In the genomic region with DNA sequence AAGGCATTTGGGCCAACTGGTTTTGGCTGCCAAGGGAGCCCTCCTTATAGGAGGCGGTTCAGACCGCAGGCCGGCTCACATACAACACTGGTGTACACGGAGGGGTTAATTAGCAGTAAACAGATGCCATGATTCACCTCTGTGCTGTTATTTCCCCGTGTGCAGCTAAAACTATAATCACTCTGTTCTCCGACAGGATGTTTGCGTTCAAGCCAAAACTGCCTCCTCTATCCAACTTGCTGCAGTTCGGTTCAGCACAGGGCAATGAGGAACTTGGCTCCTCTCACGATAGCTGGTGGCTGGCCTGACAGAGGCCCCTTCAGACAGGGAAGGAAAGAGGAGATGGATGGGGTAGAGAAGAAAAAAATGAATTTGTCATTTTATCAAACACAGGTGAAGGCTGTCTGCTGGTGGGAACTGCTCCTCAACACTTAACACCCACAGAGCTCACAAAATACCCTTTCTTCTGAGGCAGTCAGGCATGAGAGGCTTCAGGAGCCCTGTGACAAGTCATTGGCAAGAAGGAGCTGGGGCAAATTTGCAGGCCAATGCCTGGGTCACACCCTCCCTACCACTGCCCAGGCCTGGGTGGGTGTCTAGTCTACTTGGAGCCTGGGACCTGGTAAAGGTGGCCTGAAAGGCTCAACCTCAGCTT, we compare ENCODE assay signal across 12 cellular contexts. TPM values are rescaled to one million over a fixed set of nuclear protein-coding genes. Genes with fewer than 3 reads are reported as not detected.
DNase-seq lines count a peak whose midpoint lies in the region; ATAC-seq and TF ChIP-seq lines count a peak whose summit lies in the region.
"Had no signal": no experiment of that assay in that cellular context is flagged by ENCODE, and none has a peak within 500 bp of the region (broad histone marks: within the 10 kb centered on the region; RNA-seq: fewer than 3 reads in every experiment).

No MANE protein-coding gene starts in this region.

- peak overlapping the region; percentile 1 to 49 (median 28) for H3K27ac ChIP-seq in transverse colon

- 18 to 42% methylated on average over 4 to 9 of the region's 9 CpGs for WGBS in transverse colon (ENCODE audit: low coverage in 1 of 2), 2 donors

- peak; percentile 28 for DNase-seq in NCI-H510A treated with DMSO at 0.1 percent for 48 hours (lab: John Stamatoyannopoulos, UW)
- no peak for DNase-seq in NCI-H510A (lab: John Stamatoyannopoulos, UW)
- peak; percentile 67 for DNase-seq in SW480 (ENCODE audit: low spot score)
- peak; percentile 25 for DNase-seq in iris pigment epithelial cell (ENCODE audit: low read depth)
- no peak for DNase-seq in transverse colon
- no peak for DNase-seq in A172 (ENCODE audit: low spot score)
- DNase-seq: ACHN; DND-41; NCI-H2081 treated with DMSO at 0.1 percent for 48 hours; stimulated activated CD4-positive, alpha-beta T cell treated with anti-CD3 and anti-CD28 coated beads, Interleukin-12 subunit alpha, Interleukin-12 subunit beta, amount 100 ng/mL, for 4 hours had no signal

- H3K27me3 ChIP-seq in transverse colon, result no peaks in the 10 kb centered on the region

- intact Hi-C loops in transverse colon (cut with DNase I; ENCODE audit: low total_unique reads), result no loop called here

- no peak overlapping the region for H3K4me3 ChIP-seq in transverse colon

- H3K9me3 ChIP-seq in transverse colon, result no peaks in the 10 kb centered on the region

- ATAC-seq in GM21528 (IDR thresholded peaks at IDR 0.05; ENCODE audit: low FRiP score, unreplicated experiment) (no peak), GM21423 (IDR thresholded peaks at IDR 0.05; ENCODE audit: unreplicated experiment) (no peak)

- TF ChIP-seq CTCF in transverse colon (IDR thresholded peaks at IDR 0.05), result no peak

- H3K36me3 ChIP-seq in transverse colon, result no peaks in the 10 kb centered on the region

- no peak for TF ChIP-seq EP300 in transverse colon (IDR thresholded peaks at IDR 0.05; ENCODE audit: low read depth)

- TF ChIP-seq POLR2A in transverse colon (IDR thresholded peaks at IDR 0.05), result no peak

- H3K4me1 ChIP-seq in transverse colon, result peaks cover 8 to 55% (median 23%) of the 10 kb centered on the region in 4 donors

- in situ Hi-C loops in transverse colon (cut with MboI; ENCODE audit: low pct_ligation_motif_present in 1 of 4, low pct_unique_long_range_greater_than_20kb in 1 of 4, low sequenced_read_pairs in 3 of 4), result no loop called here

RNA-seq across cellular contexts. Expression of a gene that starts 24.0 kb away (rescaled TPM):
- 100 to 1,000 TPM in 2 of 4 donors, 10 to 100 TPM in 2; 68.4 to 170 (median 119) TPM for total RNA-seq in transverse colon
- total RNA-seq in A172 (2014; rRNA removed; shearing (Covaris generic)), result 38.5 and 50.7 TPM in 2 replicates

Comparison
In these comparisons a context has a peak if more than half of its experiments do, and no peak if none do; other contexts are left out.
1. DNase-seq: peak in NCI-H510A treated with DMSO at 0.1 percent for 48 hours (single experiment), SW480 (single experiment) and iris pigment epithelial cell (single experiment); none in NCI-H510A (single experiment), transverse colon (single experiment) and A172 (single experiment).